1 cellular context compared by ENCODE assay signal in the genomic region with DNA sequence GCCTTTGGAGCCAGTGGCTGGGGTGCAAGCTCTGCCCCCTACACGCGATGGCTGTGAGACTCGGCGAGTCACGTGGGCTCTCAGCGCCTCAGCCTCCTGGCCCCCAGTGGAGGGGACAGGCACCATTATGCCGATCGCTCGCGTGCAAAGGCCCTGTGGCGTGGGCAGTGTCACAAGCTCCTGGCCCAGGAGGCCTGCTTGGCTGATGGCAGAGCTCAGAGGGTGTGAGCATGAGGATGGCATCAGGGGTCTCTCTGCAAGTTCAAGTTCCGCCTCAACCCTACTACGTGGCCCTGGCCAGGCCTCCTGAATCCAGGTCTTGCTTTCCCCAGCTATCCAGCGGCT.
TF ChIP-seq lines count a peak whose summit lies in the region.

No MANE protein-coding gene starts in this region.

TF ChIP-seq in H1, 55 proteins besides CTCF, POLR2A, EP300 and RAD21:
- peak; percentile 74; the same call in 1 of the 2 replicates for TF ChIP-seq KDM1A (IDR thresholded peaks at IDR 0.05; ENCODE audit: borderline replicate concordance, low read length)
- TF ChIP-seq HDAC2 (IDR thresholded peaks at IDR 0.05; ENCODE audit: borderline replicate concordance in 1 of 2, low read depth in 2 of 2, low read length in 2 of 2), result no peak
- TF ChIP-seq CHD1 (IDR thresholded peaks at IDR 0.05; ENCODE audit: low read depth, low read length), result no peak
- no peak for TF ChIP-seq RXRA (IDR thresholded peaks at IDR 0.05; ENCODE audit: insufficient read depth, low read depth, low read length)
